In the genomic region with DNA sequence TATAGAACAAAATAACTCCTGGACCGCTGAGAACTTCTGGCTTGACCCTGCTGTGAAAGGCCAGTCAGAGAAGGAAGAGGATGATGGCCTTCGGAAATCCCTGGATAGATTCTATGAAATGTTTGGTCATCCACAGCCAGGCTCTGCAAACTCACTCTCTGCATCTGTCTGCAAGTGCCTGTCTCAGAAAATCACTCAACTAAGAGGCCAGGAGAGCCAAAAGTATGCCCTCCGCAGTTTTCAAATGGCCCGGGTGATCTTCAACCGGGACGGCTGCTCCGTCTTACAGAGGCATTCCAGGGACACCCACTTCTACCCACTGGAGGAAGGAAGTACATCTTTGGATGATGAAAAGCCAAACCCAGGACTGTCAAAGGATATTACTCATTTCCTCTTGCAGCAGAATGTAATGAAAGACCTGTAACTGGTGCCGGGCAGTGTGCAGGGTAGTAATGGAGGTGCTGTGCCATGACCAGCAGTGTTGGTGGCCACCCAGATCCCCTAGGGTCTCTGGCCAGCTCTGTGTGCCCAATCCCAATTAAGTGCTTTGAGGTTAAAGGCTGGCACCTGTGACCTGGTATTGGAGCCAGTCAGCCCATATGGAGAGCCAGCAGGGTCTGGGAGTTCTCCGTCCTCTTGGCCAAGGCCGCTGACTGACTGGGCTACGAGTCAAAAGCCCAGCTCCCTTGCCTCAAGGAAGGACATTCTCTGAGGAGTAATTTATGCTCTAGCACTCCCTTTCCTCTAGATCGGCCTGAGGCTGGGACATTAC, we compare ENCODE assay signal across 1 cellular context.
TF ChIP-seq lines count a peak whose summit lies in the region.

No MANE protein-coding gene starts in this region.

TF ChIP-seq in IMR-90, 13 proteins besides CTCF, POLR2A, EP300 and RAD21:
- TF ChIP-seq CEBPB (IDR thresholded peaks at IDR 0.05; ENCODE audit: low read depth, low read length) (peak; percentile 60), FOS (IDR thresholded peaks at IDR 0.05; ENCODE audit: low read depth, low read length) (no peak)
TF ChIP-seq in IMR-90: peak in this region for 1.
